Comparison of ENCODE assay signal across 1 cellular context in genomic region chr4:153528705-153529493, GRCh38.
TF ChIP-seq lines count a peak whose summit lies in the region.

No MANE protein-coding gene starts in this region.

TF ChIP-seq in WTC11, 78 proteins besides CTCF, POLR2A, EP300 and RAD21 (continued from another document):
- TF ChIP-seq E2F1 (CRISPR knock-in tag; IDR thresholded peaks at IDR 0.05) (no peak), RORB (CRISPR knock-in tag; IDR thresholded peaks at IDR 0.05) (no peak), EMX1 (CRISPR knock-in tag; IDR thresholded peaks at IDR 0.05) (no peak)
